ENCODE assay signal across 6 cellular contexts in genomic region chr9:128190516-128191405, GRCh38. TPM values are rescaled to one million over a fixed set of nuclear protein-coding genes. Genes with fewer than 3 reads are reported as not detected.
DNase-seq lines count a peak whose midpoint lies in the region; ATAC-seq and TF ChIP-seq lines count a peak whose summit lies in the region.

No MANE protein-coding gene starts in this region.

- peaks cover 21% of the 10 kb centered on the region for H3K4me1 ChIP-seq in OCI-LY7 (ENCODE audit: insufficient read depth, low read length, poor library complexity, severe bottlenecking)
- peaks cover 9% of the 10 kb centered on the region for H3K4me1 ChIP-seq in cardiac muscle cell (ENCODE audit: low read depth)

- no TSS peak for BruUV-seq in OCI-LY7 (replicated peaks; lab: Mats Ljungman, UMichigan)

- TF ChIP-seq CTCF in OCI-LY7 (conservative IDR thresholded peaks at IDR 0.05; ENCODE audit: low read length) (no peak), cardiac muscle cell (IDR thresholded peaks at IDR 0.05; ENCODE audit: low read depth, low read length) (no peak)

- peak overlapping the region; percentile 73 for H3K4me3 ChIP-seq in OCI-LY7 (ENCODE audit: low read depth, low read length, poor library complexity, severe bottlenecking)
- H3K4me3 ChIP-seq in cardiac muscle cell, result peak overlapping the region; percentile 78

- no peaks in the 10 kb centered on the region for H3K79me2 ChIP-seq in OCI-LY7 (ENCODE audit: insufficient read depth, low read depth, low read length)

- peak; percentile 24 for ATAC-seq in GM21529 (IDR thresholded peaks at IDR 0.05; ENCODE audit: unreplicated experiment)

- peaks cover 27% of the 10 kb centered on the region for H3K36me3 ChIP-seq in OCI-LY7 (ENCODE audit: insufficient read depth, low read length)
- H3K36me3 ChIP-seq in cardiac muscle cell, result peaks cover 13% of the 10 kb centered on the region

- intact Hi-C loops in OCI-LY7 (cut with micrococcal nuclease; ENCODE audit: unreplicated experiment), result loop anchor here (5.0 kb wide), 1 partner anchor 63 kb away; the partner anchor contains the start of gene PTGES2

- H3K27me3 ChIP-seq in cardiac muscle cell, result no peaks in the 10 kb centered on the region

- H3K4me2 ChIP-seq in OCI-LY7 (ENCODE audit: low read length), result peak overlapping the region; percentile 74

- H3K27ac ChIP-seq in OCI-LY7 (ENCODE audit: low read depth, low read length, poor library complexity, severe bottlenecking) (peak overlapping the region; percentile 17), cardiac muscle cell (peak overlapping the region; percentile 85), temporal lobe (ENCODE audit: low read depth, low read length) (peak overlapping the region; percentile 82)

- H3K9me2 ChIP-seq in OCI-LY7 (ENCODE audit: insufficient read depth, low read length), result no peaks in the 10 kb centered on the region

- POLR2A ChIA-PET in OCI-LY7 (lab: Charles Lee), result interaction anchor here (0.6 to 0.8 kb wide), 2 partner anchors 8 to 101 kb away, joined by 3 to 4 read pairs; no protein-coding TSS in a partner anchor

- CTCF ChIA-PET in OCI-LY7 (lab: Charles Lee; ENCODE audit: unreplicated experiment), result no interaction called here

- DNase-seq in OCI-LY7 (ENCODE audit: low spot score) (peak; percentile 37), cardiac muscle cell (ENCODE audit: low read depth in 1 of 2, low spot score in 1 of 2) (peak in 1 of 2 donors; percentile 17), GOT3 (lab: John Stamatoyannopoulos, UW) (no peak)
- no peak for DNase-seq in activated CD4-positive, CD25-positive, alpha-beta regulatory T cell (lab: John Stamatoyannopoulos, UW)

- H3K9me3 ChIP-seq in OCI-LY7 (ENCODE audit: low read length), result no peaks in the 10 kb centered on the region
- no peaks in the 10 kb centered on the region for H3K9me3 ChIP-seq in cardiac muscle cell (ENCODE audit: low read depth)

- H4K20me1 ChIP-seq in OCI-LY7 (ENCODE audit: insufficient read depth, low read length), result no peaks in the 10 kb centered on the region

- peak overlapping the region; percentile 81 for H2AFZ ChIP-seq in OCI-LY7 (ENCODE audit: low read length)

RNA-seq across cellular contexts. Expression of gene CIZ1, which starts 0.6 kb away (rescaled TPM):
- 45.4 and 47.7 TPM in 2 replicates for total RNA-seq in OCI-LY7 (2014; rRNA removed; shearing (Covaris generic))
- total RNA-seq in OCI-LY7 (2022) (121 and 142 TPM in 2 replicates), cardiac muscle cell (63.1 and 105 TPM in 2 replicates), temporal lobe (23.6 TPM)
- polyA plus RNA-seq in cardiac muscle cell, result 95.0 and 119 TPM in 2 replicates

RNA-seq across cellular contexts. Expression of gene DNM1, which starts 12.4 kb away (rescaled TPM):
- 0.08 and 0.35 TPM in 2 replicates for total RNA-seq in OCI-LY7 (2014; rRNA removed; shearing (Covaris generic))
- 0.98 and 1.8 TPM in 2 replicates for total RNA-seq in OCI-LY7 (2022)
- total RNA-seq in cardiac muscle cell, result 17.6 and 42.3 TPM in 2 replicates
- polyA plus RNA-seq in cardiac muscle cell, result 24.3 and 47.2 TPM in 2 replicates
- total RNA-seq in temporal lobe, result 108 TPM

RNA-seq across cellular contexts. Expression of gene BBLN, which starts 30.7 kb away (rescaled TPM):
- 82.0 and 104 TPM in 2 replicates for total RNA-seq in OCI-LY7 (2014; rRNA removed; shearing (Covaris generic))
- 66.9 and 67.5 TPM in 2 replicates for total RNA-seq in OCI-LY7 (2022)
- 595 and 729 TPM in 2 replicates for total RNA-seq in cardiac muscle cell
- 243 and 262 TPM in 2 replicates for polyA plus RNA-seq in cardiac muscle cell
- total RNA-seq in temporal lobe, result 44.7 TPM

RNA-seq across cellular contexts. Expression of gene LCN2, which starts 41.5 kb away (rescaled TPM):
- not detected in 2 replicates for total RNA-seq in OCI-LY7 (2014; rRNA removed; shearing (Covaris generic))
- total RNA-seq in OCI-LY7 (2022), result not detected in 2 replicates
- total RNA-seq in cardiac muscle cell, result not detected in 2 replicates
- polyA plus RNA-seq in cardiac muscle cell, result 1.2 TPM in 1 of 2 replicates, not detected in the other
- total RNA-seq in temporal lobe, result 0.25 TPM

Comparison
In these comparisons a context has a peak if more than half of its experiments do, and no peak if none do; other contexts are left out.
1. H3K27ac ChIP-seq: peak in every context shown above with its lines; median percentile 85 in cardiac muscle cell; 82 in temporal lobe; 17 in OCI-LY7.